In the genomic region with DNA sequence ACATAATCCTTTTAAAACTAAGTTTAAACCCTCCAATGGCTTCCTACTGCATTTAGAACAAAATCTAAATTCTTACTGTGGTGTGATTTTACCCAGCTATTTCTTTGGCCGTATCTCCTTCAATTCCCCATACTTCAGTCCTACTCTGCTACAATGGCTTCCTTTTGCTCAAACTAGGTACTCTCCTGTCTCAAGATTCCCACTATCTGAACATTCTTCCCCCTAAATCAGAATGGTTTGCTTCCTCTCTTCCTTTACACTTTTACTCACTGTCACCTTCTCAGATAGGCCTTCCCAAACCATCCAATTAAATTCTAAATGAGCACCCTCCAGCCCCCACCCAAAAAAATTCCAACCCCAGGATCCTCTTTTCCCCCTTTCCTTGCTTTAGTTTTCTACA, we compare ENCODE assay signal across 19 cellular contexts.
DNase-seq lines count a peak whose midpoint lies in the region; ATAC-seq and TF ChIP-seq lines count a peak whose summit lies in the region.
"Had no signal": no experiment of that assay in that cellular context is flagged by ENCODE, and none has a peak within 500 bp of the region (broad histone marks: within the 10 kb centered on the region; RNA-seq: fewer than 3 reads in every experiment).

No MANE protein-coding gene starts in this region.

- H4K20me1 ChIP-seq in SK-N-SH (ENCODE audit: insufficient read depth), result no peaks in the 10 kb centered on the region
- H4K20me1 ChIP-seq: BLaER1 treated with 17β-estradiol and CSF1 and Interleukin-3, amounts not matched to agents 10 nM and 100 nM had no signal

- no peak for TF ChIP-seq CTCF in A673 (conservative IDR thresholded peaks at IDR 0.05; ENCODE audit: low read depth, low read length)
- TF ChIP-seq CTCF in mesothelial cell of epicardium (IDR thresholded peaks at IDR 0.05; ENCODE audit: unreplicated experiment), result no peak
- no peak for TF ChIP-seq CTCF in type B pancreatic cell (conservative IDR thresholded peaks at IDR 0.05)
- no peak for TF ChIP-seq CTCF in SK-N-SH (IDR thresholded peaks at IDR 0.05)

- POLR2A ChIA-PET in A673 (lab: Charles Lee; ENCODE audit: low non-redundant PET) (no interaction called here), SK-N-SH (lab: Yijun Ruan, JAX) (no interaction called here)

- no peak for TF ChIP-seq EP300 in SK-N-SH (IDR thresholded peaks at IDR 0.05; ENCODE audit: borderline replicate concordance in 1 of 2, low read depth in 1 of 2, low read length in 1 of 2)

- H3K36me3 Mint-ChIP-seq in mesothelial cell of epicardium (peaks cover 14% of the 10 kb centered on the region), type B pancreatic cell (peaks cover 20% of the 10 kb centered on the region)

- no peak overlapping the region for H3K4me2 ChIP-seq in SK-N-SH
- H3K4me2 ChIP-seq: BLaER1 treated with 17β-estradiol and CSF1 and Interleukin-3, amounts not matched to agents 10 nM and 100 nM; GM23338 had no signal

- H3K4me3 Mint-ChIP-seq in mesothelial cell of epicardium, result no peak overlapping the region
- no peak overlapping the region for H3K4me3 Mint-ChIP-seq in type B pancreatic cell
- H3K4me3 Mint-ChIP-seq: CD14-positive monocyte; CD4-positive, alpha-beta T cell; CD8-positive, alpha-beta memory T cell; GM23338; HFFc6 had no signal

- DNase-seq in A673 (ENCODE audit: low spot score) (no peak), SK-N-MC (ENCODE audit: low read depth, low spot score) (no peak), mesothelial cell of epicardium (ENCODE audit: low spot score in 2 of 2, unreplicated experiment in 2 of 2) (no peak), type B pancreatic cell (ENCODE audit: extremely low spot score, unreplicated experiment) (no peak), SK-N-SH (no peak)
- DNase-seq: ACHN; BE2C; CD4-positive, alpha-beta T cell; CD8-positive, alpha-beta memory T cell; DMS 273 treated with DMSO at 0.1 percent for 48 hours; DMS79 treated with DMSO at 0.1 percent for 48 hours; GF-D8; HFFc6 had no signal

- H3K9me2 ChIP-seq in SK-N-SH, result no peaks in the 10 kb centered on the region

- intact Hi-C loops in A673 (cut with micrococcal nuclease; ENCODE audit: unreplicated experiment), result no loop called here

- H3K4me1 Mint-ChIP-seq in mesothelial cell of epicardium (peaks cover 13% of the 10 kb centered on the region), type B pancreatic cell (ENCODE audit: unreplicated experiment) (peaks cover 12% of the 10 kb centered on the region)

- TF ChIP-seq RAD21 in SK-N-SH (IDR thresholded peaks at IDR 0.05; ENCODE audit: low read length), result no peak

- no peak overlapping the region for H2AFZ ChIP-seq in SK-N-SH (ENCODE audit: low read depth)
- H2AFZ ChIP-seq: GM23338 had no signal

- no peaks in the 10 kb centered on the region for H3K79me2 ChIP-seq in SK-N-SH (ENCODE audit: insufficient read depth)

- H3K9me3 Mint-ChIP-seq in mesothelial cell of epicardium (peaks cover 17% of the 10 kb centered on the region), type B pancreatic cell (no peaks in the 10 kb centered on the region)

- H3K27ac ChIP-seq in A673 (ENCODE audit: low read depth, low read length, poor library complexity, severe bottlenecking) (peak overlapping the region; percentile 8), SK-N-MC (peak overlapping the region; percentile 76), SK-N-SH (ENCODE audit: low read depth in 2 of 2, low read length in 1 of 2) (peak overlapping the region in 1 of 2 experiments; percentile 5; a peak in 1 of 4 replicates)
- H3K27ac ChIP-seq: 22Rv1; BLaER1 treated with 17β-estradiol and CSF1 and Interleukin-3, amounts not matched to agents 10 nM and 100 nM had no signal

- 100% methylated on average over 1 of the region's 1 CpG for WGBS in SK-N-SH (ENCODE audit: low lambda C conversion rate)

- no peak for ATAC-seq in GM18868 (IDR thresholded peaks at IDR 0.05; ENCODE audit: unreplicated experiment)
- ATAC-seq: GM23338 had no signal

- peaks cover 6% of the 10 kb centered on the region for H3K4me1 ChIP-seq in A673 (ENCODE audit: insufficient read depth, low read length, poor library complexity, severe bottlenecking)
- peaks cover 0 to 13% of the 10 kb centered on the region in 2 experiments; a peak in 2 of 4 replicates for H3K4me1 ChIP-seq in SK-N-SH (ENCODE audit: control insufficient read depth in 1 of 2, insufficient read depth in 2 of 2, low read depth in 1 of 2, low read length in 1 of 2)
- H3K4me1 ChIP-seq: BE2C; BLaER1 treated with 17β-estradiol and CSF1 and Interleukin-3, amounts not matched to agents 10 nM and 100 nM had no signal

- CTCF ChIA-PET in A673 (lab: Charles Lee) (no interaction called here), SK-N-SH (lab: Yijun Ruan, JAX) (no interaction called here)

- peaks cover 8% of the 10 kb centered on the region for H3F3A ChIP-seq in SK-N-SH (replicated peaks; ENCODE audit: insufficient read depth)

- H3K27ac Mint-ChIP-seq in mesothelial cell of epicardium, result peak overlapping the region; percentile 17
- H3K27ac Mint-ChIP-seq in type B pancreatic cell, result no peak overlapping the region
- H3K27ac Mint-ChIP-seq: CD14-positive monocyte; CD4-positive, alpha-beta T cell; GM23338; HFFc6 had no signal

- H3K27me3 ChIP-seq in A673 (replicated peaks; ENCODE audit: insufficient read depth, low read depth, low read length, poor library complexity), result no peaks in the 10 kb centered on the region
- no peaks in the 10 kb centered on the region for H3K27me3 ChIP-seq in SK-N-SH (ENCODE audit: insufficient read depth)
- H3K27me3 ChIP-seq: BE2C; BLaER1 treated with 17β-estradiol and CSF1 and Interleukin-3, amounts not matched to agents 10 nM and 100 nM had no signal

- H3K9me3 ChIP-seq in A673 (ENCODE audit: low read depth, low read length, poor library complexity, severe bottlenecking) (peaks cover 2% of the 10 kb centered on the region), SK-N-MC (ENCODE audit: low read depth, low read length) (peaks cover 7% of the 10 kb centered on the region), SK-N-SH (0 out of 2 replicates have a peak, but pooled peaks cover 2% of the 10 kb centered on the region)
- H3K9me3 ChIP-seq: BE2C, HAP-1 had no signal

- H3K36me3 ChIP-seq in A673 (ENCODE audit: insufficient read depth, low read length, poor library complexity, severe bottlenecking), result peaks cover 15% of the 10 kb centered on the region
- peaks cover 11% of the 10 kb centered on the region for H3K36me3 ChIP-seq in SK-N-MC (ENCODE audit: insufficient read depth, low read length)
- peaks cover 4 to 43% of the 10 kb centered on the region in 2 experiments for H3K36me3 ChIP-seq in SK-N-SH (replicated peaks in 1 of 2; ENCODE audit: control insufficient read depth in 1 of 2, insufficient read depth in 2 of 2, low read length in 1 of 2)
- H3K36me3 ChIP-seq: BE2C had no signal

- no peak overlapping the region for H3K9ac ChIP-seq in SK-N-MC (ENCODE audit: insufficient read length)
- no peak overlapping the region for H3K9ac ChIP-seq in SK-N-SH
- H3K9ac ChIP-seq: BLaER1 treated with 17β-estradiol and CSF1 and Interleukin-3, amounts not matched to agents 10 nM and 100 nM had no signal

- BruUV-seq in A673 (replicated peaks; lab: Mats Ljungman, UMichigan), result no TSS peak

- no peak overlapping the region for H3K4me3 ChIP-seq in A673 (ENCODE audit: low read depth, low read length, poor library complexity, severe bottlenecking)
- peak overlapping the region; percentile 32; the same call in 1 of the 2 replicates for H3K4me3 ChIP-seq in SK-N-MC
- no peak overlapping the region for H3K4me3 ChIP-seq in SK-N-SH (ENCODE audit: low read depth in 2 of 2, low read length in 1 of 2)
- H3K4me3 ChIP-seq: BLaER1 treated with 17β-estradiol and CSF1 and Interleukin-3, amounts not matched to agents 10 nM and 100 nM; GM23338; HAP-1 had no signal

- no peaks in the 10 kb centered on the region for H3K27me3 Mint-ChIP-seq in mesothelial cell of epicardium (ENCODE audit: low read depth)
- H3K27me3 Mint-ChIP-seq in type B pancreatic cell, result no peaks in the 10 kb centered on the region
- H3K27me3 Mint-ChIP-seq: CD4-positive, alpha-beta T cell; CD8-positive, alpha-beta memory T cell had no signal

TF ChIP-seq in SK-N-SH, 30 proteins besides CTCF, POLR2A, EP300 and RAD21:
- TF ChIP-seq NFIC (IDR thresholded peaks at IDR 0.05; ENCODE audit: borderline replicate concordance) (no peak), CHD2 (IDR thresholded peaks at IDR 0.05; ENCODE audit: low read length, partially characterized antibody) (no peak), RXRA (IDR thresholded peaks at IDR 0.05; ENCODE audit: borderline replicate concordance, low read depth) (no peak), MEF2A (IDR thresholded peaks at IDR 0.05; ENCODE audit: borderline replicate concordance, low read depth) (no peak)
